In the genomic region with DNA sequence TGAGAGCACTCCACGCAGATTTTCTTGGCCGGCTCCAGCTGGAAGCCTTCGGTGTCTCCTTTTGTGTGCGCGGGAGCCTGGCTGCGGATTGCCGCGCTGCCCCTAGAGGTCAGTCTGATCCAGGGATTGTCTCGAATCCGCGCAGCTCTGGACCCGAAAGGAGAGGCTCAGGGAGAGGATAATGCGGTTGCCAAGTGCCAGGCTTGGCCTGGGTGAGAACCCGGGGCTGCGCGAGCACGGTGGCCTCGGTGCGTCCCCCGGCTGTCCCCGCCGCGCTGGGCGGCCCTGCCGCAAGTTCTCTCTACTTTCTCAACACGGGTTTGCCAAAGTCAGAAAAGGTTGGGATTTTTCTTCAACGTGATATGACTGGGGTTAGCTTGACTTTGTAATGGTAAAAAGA, we compare ENCODE assay signal across 9 cellular contexts.
A peak's percentile ranks its signal among the peaks of the same experiment; 100 is the strongest.
DNase-seq lines count a peak whose midpoint lies in the region; ATAC-seq lines count a peak whose summit lies in the region.
"Had no signal": no experiment of that assay in that cellular context is flagged by ENCODE, and none has a peak within 500 bp of the region (broad histone marks: within the 10 kb centered on the region; RNA-seq: fewer than 3 reads in every experiment).

No MANE protein-coding gene starts in this region.

- H3K9me3 ChIP-seq in skeletal muscle satellite cell (replicated peaks; ENCODE audit: low read length) = no peaks in the 10 kb centered on the region

- peaks cover 4% of the 10 kb centered on the region for H3K27me3 Mint-ChIP-seq in activated T-helper 2 cell treated with anti-CD3 and anti-CD28 coated beads, Interferon-gamma antibody, Interleukin-2, Interleukin-4, amounts not matched to agents 10 μg/mL and 5 μg/mL and 100 μg/mL, durations not matched to agents 14 hours and 24 hours and 36 hours (ENCODE audit: low read depth)

- H3K4me2 ChIP-seq in skeletal muscle satellite cell (ENCODE audit: low read length) = peak overlapping the region; percentile 42

- ATAC-seq in GM19395 (IDR thresholded peaks at IDR 0.05; ENCODE audit: unreplicated experiment) = no peak

- no peak overlapping the region for H3K4me3 Mint-ChIP-seq in activated T-helper 2 cell treated with anti-CD3 and anti-CD28 coated beads, Interferon-gamma antibody, Interleukin-2, Interleukin-4, amounts not matched to agents 10 μg/mL and 5 μg/mL and 100 μg/mL, durations not matched to agents 14 hours and 24 hours and 36 hours (ENCODE audit: low read depth)
- H3K4me3 Mint-ChIP-seq: central memory CD8-positive, alpha-beta T cell had no signal

- no peaks in the 10 kb centered on the region for H3K36me3 ChIP-seq in skeletal muscle satellite cell (ENCODE audit: insufficient read depth, low read length)

- DNase-seq in stimulated activated CD4-positive, alpha-beta T cell treated with anti-CD3 and anti-CD28 coated beads, Interleukin-2, amount 100 ng/mL, for 48 hours = peak; percentile 0 to 1
- no peak for DNase-seq in stimulated activated CD4-positive, alpha-beta T cell treated with anti-CD3 and anti-CD28 coated beads, Interleukin-4, amount 100 ng/mL, for 1 hour
- DNase-seq in NCI-H2081 treated with DMSO at 0.1 percent for 48 hours (lab: John Stamatoyannopoulos, UW) (peak; percentile 50), amniotic epithelial cell (ENCODE audit: low read depth) (peak; percentile 1), hepatic stellate cell (ENCODE audit: low spot score) (peak; percentile 52)
- no peak for DNase-seq in activated T-helper 2 cell treated with anti-CD3 and anti-CD28 coated beads, Interferon-gamma antibody, Interleukin-2, Interleukin-4, amounts not matched to agents 10 μg/mL and 5 μg/mL and 100 μg/mL, durations not matched to agents 14 hours and 24 hours and 36 hours (ENCODE audit: low spot score)

- H3K4me1 ChIP-seq in skeletal muscle satellite cell (ENCODE audit: control insufficient read depth, insufficient read depth, low read length) = no peaks in the 10 kb centered on the region

- H3K9ac ChIP-seq in skeletal muscle satellite cell (ENCODE audit: low read depth, low read length) = no peak overlapping the region

- H3K36me3 Mint-ChIP-seq in activated T-helper 2 cell treated with anti-CD3 and anti-CD28 coated beads, Interferon-gamma antibody, Interleukin-2, Interleukin-4, amounts not matched to agents 10 μg/mL and 5 μg/mL and 100 μg/mL, durations not matched to agents 14 hours and 24 hours and 36 hours (ENCODE audit: low read depth) = no peaks in the 10 kb centered on the region

- H3K27me3 ChIP-seq in skeletal muscle satellite cell (ENCODE audit: control insufficient read depth, insufficient read depth, low read length) = no peaks in the 10 kb centered on the region

- intact Hi-C loops in activated T-helper 2 cell treated with anti-CD3 and anti-CD28 coated beads, Interferon-gamma antibody, Interleukin-2, Interleukin-4, amounts not matched to agents 10 μg/mL and 5 μg/mL and 100 μg/mL, durations not matched to agents 14 hours and 24 hours and 36 hours (cut with micrococcal nuclease) = no loop called here

- no peaks in the 10 kb centered on the region for H3K4me1 Mint-ChIP-seq in activated T-helper 2 cell treated with anti-CD3 and anti-CD28 coated beads, Interferon-gamma antibody, Interleukin-2, Interleukin-4, amounts not matched to agents 10 μg/mL and 5 μg/mL and 100 μg/mL, durations not matched to agents 14 hours and 24 hours and 36 hours (ENCODE audit: low read depth)
- H3K4me1 Mint-ChIP-seq: central memory CD8-positive, alpha-beta T cell had no signal

- H3K27ac Mint-ChIP-seq in activated T-helper 2 cell treated with anti-CD3 and anti-CD28 coated beads, Interferon-gamma antibody, Interleukin-2, Interleukin-4, amounts not matched to agents 10 μg/mL and 5 μg/mL and 100 μg/mL, durations not matched to agents 14 hours and 24 hours and 36 hours = no peak overlapping the region

- no peak overlapping the region for H3K4me3 ChIP-seq in skeletal muscle satellite cell (ENCODE audit: low read length)

- H3K9me3 Mint-ChIP-seq in activated T-helper 2 cell treated with anti-CD3 and anti-CD28 coated beads, Interferon-gamma antibody, Interleukin-2, Interleukin-4, amounts not matched to agents 10 μg/mL and 5 μg/mL and 100 μg/mL, durations not matched to agents 14 hours and 24 hours and 36 hours = no peaks in the 10 kb centered on the region
- H3K9me3 Mint-ChIP-seq: central memory CD8-positive, alpha-beta T cell had no signal

Comparison
In these comparisons a context has a peak if more than half of its experiments do, and no peak if none do; other contexts are left out.
1. DNase-seq: peak in stimulated activated CD4-positive, alpha-beta T cell treated with anti-CD3 and anti-CD28 coated beads, Interleukin-2, amount 100 ng/mL, for 48 hours (2 of 2), NCI-H2081 treated with DMSO at 0.1 percent for 48 hours (single experiment), amniotic epithelial cell (single experiment) and hepatic stellate cell (single experiment); none in stimulated activated CD4-positive, alpha-beta T cell treated with anti-CD3 and anti-CD28 coated beads, Interleukin-4, amount 100 ng/mL, for 1 hour (single experiment) and activated T-helper 2 cell treated with anti-CD3 and anti-CD28 coated beads, Interferon-gamma antibody, Interleukin-2, Interleukin-4, amounts not matched to agents 10 μg/mL and 5 μg/mL and 100 μg/mL, durations not matched to agents 14 hours and 24 hours and 36 hours (single experiment).